8 cellular contexts compared by ENCODE assay signal in the genomic region with DNA sequence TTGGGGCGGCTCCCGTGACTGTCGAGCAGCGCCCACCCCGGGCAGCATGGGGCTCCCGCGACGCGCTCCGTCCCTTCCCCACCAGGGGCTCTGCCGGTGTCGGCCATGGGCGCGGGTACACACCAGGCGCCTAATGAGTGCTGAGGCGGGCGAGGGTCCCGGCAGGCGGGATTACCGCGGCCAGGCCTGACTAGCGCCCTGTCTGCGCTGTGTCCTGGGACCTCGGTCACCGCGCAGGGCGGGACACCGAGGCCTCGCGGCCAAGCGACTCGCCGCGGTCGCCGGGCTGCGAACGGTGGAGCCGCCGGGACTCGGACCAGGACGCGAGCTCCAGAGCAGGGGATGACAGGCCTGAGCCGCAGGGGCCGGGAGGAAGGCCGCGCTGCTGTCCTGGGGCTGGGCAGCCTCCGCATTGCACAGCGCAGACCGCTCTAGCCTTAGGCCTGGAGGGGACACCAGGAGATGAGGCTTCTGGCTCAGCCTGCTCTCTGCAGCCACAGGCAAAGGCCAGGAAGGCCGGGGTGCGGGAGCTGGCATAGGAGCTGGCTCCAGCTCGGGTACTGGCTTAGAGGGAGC. TPM values are rescaled to one million over a fixed set of nuclear protein-coding genes. Genes with fewer than 3 reads are reported as not detected.
DNase-seq lines count a peak whose midpoint lies in the region; ATAC-seq and TF ChIP-seq lines count a peak whose summit lies in the region.

No MANE protein-coding gene starts in this region.

- H3K4me3 ChIP-seq in AG04449 (ENCODE audit: low read depth, low read length), result peak overlapping the region; percentile 84

- peak; percentile 7 for ATAC-seq in GM18858 (IDR thresholded peaks at IDR 0.05; ENCODE audit: unreplicated experiment)
- peak; percentile 23 for ATAC-seq in HG03097 (IDR thresholded peaks at IDR 0.05; ENCODE audit: low FRiP score, unreplicated experiment)
- peak; percentile 31 for ATAC-seq in WTC11
- peak; percentile 27 for ATAC-seq in foreskin keratinocyte

- peaks cover 8% of the 10 kb centered on the region for H3K4me1 ChIP-seq in foreskin keratinocyte

- no peaks in the 10 kb centered on the region for H3K27me3 ChIP-seq in foreskin keratinocyte

- H3K9me3 Mint-ChIP-seq in WTC11, result no peaks in the 10 kb centered on the region
- H3K9me3 Mint-ChIP-seq in osteocyte (ENCODE audit: unreplicated experiment), result no peaks in the 10 kb centered on the region

- CTCF ChIA-PET in AG04449 (lab: Yijun Ruan, JAX) (interaction anchor here (0.8 to 4.1 kb wide), 16 partner anchors 9 to 245 kb away, joined by 3 to 27 read pairs (median 5); a partner anchor contains a TSS), WTC11 (lab: Charles Lee) (interaction anchor here (0.8 to 3.4 kb wide), 28 partner anchors 9 to 383 kb away, joined by 3 to 40 read pairs (median 6); a partner anchor contains a TSS)

- peak overlapping the region; percentile 74 for H3K27ac ChIP-seq in foreskin keratinocyte

- H3K4me1 Mint-ChIP-seq in WTC11 (peaks cover 21% of the 10 kb centered on the region), osteocyte (ENCODE audit: unreplicated experiment) (peaks cover 37% of the 10 kb centered on the region)

- no peak for TF ChIP-seq CTCF in AG04449 (IDR thresholded peaks at IDR 0.05; ENCODE audit: insufficient read depth, low read length, missing control alignments)
- TF ChIP-seq CTCF in WTC11 (IDR thresholded peaks at IDR 0.05), result no peak
- no peak for TF ChIP-seq CTCF in foreskin keratinocyte (conservative IDR thresholded peaks at IDR 0.05)
- TF ChIP-seq CTCF in osteocyte (IDR thresholded peaks at IDR 0.05), result no peak

- DNase-seq in AG04449 (ENCODE audit: low read depth, low spot score) (no peak), WTC11 (ENCODE audit: low spot score) (peak; percentile 60), foreskin keratinocyte (peak in 1 of 2 donors; percentile 27), osteocyte (ENCODE audit: extremely low spot score, unreplicated experiment) (no peak), NCI-H526 (lab: John Stamatoyannopoulos, UW) (no peak), NCI-H187 (lab: John Stamatoyannopoulos, UW) (no peak)

- H3K27ac Mint-ChIP-seq in WTC11 (no peak overlapping the region), osteocyte (ENCODE audit: unreplicated experiment) (no peak overlapping the region)

- H3K36me3 Mint-ChIP-seq in WTC11 (peaks cover 34% of the 10 kb centered on the region), osteocyte (ENCODE audit: unreplicated experiment) (peaks cover 18% of the 10 kb centered on the region)

- POLR2A ChIA-PET in AG04449 (lab: Yijun Ruan, JAX), result interaction anchor here (0.6 to 3.5 kb wide), 27 partner anchors 9 to 403 kb away, joined by 3 to 17 read pairs (median 5); a partner anchor contains a TSS
- POLR2A ChIA-PET in WTC11 (lab: Charles Lee), result interaction anchor here (1.0 to 1.3 kb wide), 4 partner anchors 8 to 72 kb away, joined by 3 read pairs; no protein-coding TSS in a partner anchor

- H3K4me3 Mint-ChIP-seq in WTC11, result peak overlapping the region; percentile 64
- H3K4me3 Mint-ChIP-seq in osteocyte (ENCODE audit: unreplicated experiment), result peak overlapping the region; percentile 70

- H3K27me3 Mint-ChIP-seq in WTC11 (ENCODE audit: low read depth) (no peaks in the 10 kb centered on the region), osteocyte (ENCODE audit: unreplicated experiment) (no peaks in the 10 kb centered on the region)

TF ChIP-seq in WTC11, 78 proteins besides CTCF, POLR2A, EP300 and RAD21 (continues in another document):
- TF ChIP-seq, protein P1, sequence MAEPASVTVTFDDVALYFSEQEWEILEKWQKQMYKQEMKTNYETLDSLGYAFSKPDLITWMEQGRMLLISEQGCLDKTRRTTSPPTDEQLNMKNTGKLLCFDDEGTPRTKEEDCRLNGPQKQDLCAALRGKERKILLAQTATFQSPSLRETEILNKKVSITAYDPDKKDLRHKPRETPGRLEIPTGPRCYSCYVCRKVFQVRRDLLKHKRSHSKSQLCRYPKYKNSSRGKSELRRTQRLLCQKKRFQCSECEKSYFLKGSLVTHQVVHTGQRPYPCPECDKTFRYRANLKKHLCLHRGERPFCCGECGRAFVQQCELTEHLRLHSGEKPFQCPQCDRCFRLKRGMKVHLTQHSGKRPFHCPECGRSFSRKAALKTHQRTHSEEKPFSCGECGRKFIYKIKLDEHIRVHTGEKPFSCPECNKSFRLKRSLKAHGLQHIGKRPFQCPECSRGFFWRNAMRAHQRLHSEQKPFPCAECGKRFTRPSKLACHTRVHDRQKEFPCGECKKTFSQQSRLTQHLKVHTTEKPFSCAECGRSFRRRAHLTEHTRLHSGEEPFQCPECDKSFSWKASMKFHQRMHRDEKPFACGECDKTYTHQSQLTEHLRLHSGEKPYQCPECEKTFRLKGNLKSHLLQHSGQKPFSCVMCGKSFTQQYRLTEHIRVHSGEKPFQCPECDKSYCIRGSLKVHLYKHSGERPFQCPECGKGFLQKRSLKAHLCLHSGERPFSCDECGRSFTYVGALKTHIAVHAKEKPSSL (CRISPR knock-in tag; conservative IDR thresholded peaks at IDR 0.05), result no peak
- TF ChIP-seq JUN (CRISPR knock-in tag; IDR thresholded peaks at IDR 0.05), result no peak; the same call in 1 of the 2 replicates
- peak; percentile 76; the same call in 1 of the 2 replicates for TF ChIP-seq ZNF138 (CRISPR knock-in tag; conservative IDR thresholded peaks at IDR 0.05)
- TF ChIP-seq, protein P2, sequence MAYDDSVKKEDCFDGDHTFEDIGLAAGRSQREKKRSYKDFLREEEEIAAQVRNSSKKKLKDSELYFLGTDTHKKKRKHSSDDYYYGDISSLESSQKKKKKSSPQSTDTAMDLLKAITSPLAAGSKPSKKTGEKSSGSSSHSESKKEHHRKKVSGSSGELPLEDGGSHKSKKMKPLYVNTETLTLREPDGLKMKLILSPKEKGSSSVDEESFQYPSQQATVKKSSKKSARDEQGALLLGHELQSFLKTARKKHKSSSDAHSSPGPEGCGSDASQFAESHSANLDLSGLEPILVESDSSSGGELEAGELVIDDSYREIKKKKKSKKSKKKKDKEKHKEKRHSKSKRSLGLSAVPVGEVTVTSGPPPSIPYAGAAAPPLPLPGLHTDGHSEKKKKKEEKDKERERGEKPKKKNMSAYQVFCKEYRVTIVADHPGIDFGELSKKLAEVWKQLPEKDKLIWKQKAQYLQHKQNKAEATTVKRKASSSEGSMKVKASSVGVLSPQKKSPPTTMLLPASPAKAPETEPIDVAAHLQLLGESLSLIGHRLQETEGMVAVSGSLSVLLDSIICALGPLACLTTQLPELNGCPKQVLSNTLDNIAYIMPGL (CRISPR knock-in tag; IDR thresholded peaks at IDR 0.05), result 0 out of 2 replicates have a peak, but pooled peaks have one; percentile 49
- no peak for TF ChIP-seq TEAD4 (CRISPR knock-in tag; IDR thresholded peaks at IDR 0.05)
- TF ChIP-seq, protein P3, sequence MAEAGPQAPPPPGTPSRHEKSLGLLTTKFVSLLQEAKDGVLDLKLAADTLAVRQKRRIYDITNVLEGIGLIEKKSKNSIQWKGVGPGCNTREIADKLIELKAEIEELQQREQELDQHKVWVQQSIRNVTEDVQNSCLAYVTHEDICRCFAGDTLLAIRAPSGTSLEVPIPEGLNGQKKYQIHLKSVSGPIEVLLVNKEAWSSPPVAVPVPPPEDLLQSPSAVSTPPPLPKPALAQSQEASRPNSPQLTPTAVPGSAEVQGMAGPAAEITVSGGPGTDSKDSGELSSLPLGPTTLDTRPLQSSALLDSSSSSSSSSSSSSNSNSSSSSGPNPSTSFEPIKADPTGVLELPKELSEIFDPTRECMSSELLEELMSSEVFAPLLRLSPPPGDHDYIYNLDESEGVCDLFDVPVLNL (CRISPR knock-in tag; IDR thresholded peaks at IDR 0.05; ENCODE audit: borderline replicate concordance, low read depth), result no peak
- TF ChIP-seq ZNF423 (CRISPR knock-in tag; IDR thresholded peaks at IDR 0.05), result peak; percentile 36; the same call in 1 of the 2 replicates
- TF ChIP-seq, protein P4, sequence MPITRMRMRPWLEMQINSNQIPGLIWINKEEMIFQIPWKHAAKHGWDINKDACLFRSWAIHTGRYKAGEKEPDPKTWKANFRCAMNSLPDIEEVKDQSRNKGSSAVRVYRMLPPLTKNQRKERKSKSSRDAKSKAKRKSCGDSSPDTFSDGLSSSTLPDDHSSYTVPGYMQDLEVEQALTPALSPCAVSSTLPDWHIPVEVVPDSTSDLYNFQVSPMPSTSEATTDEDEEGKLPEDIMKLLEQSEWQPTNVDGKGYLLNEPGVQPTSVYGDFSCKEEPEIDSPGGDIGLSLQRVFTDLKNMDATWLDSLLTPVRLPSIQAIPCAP (CRISPR knock-in tag; IDR thresholded peaks at IDR 0.05), result 0 out of 2 replicates have a peak, but pooled peaks have one; percentile 43
- TF ChIP-seq, protein P5, sequence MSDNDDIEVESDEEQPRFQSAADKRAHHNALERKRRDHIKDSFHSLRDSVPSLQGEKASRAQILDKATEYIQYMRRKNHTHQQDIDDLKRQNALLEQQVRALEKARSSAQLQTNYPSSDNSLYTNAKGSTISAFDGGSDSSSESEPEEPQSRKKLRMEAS (CRISPR knock-in tag; IDR thresholded peaks at IDR 0.05), result peak; percentile 52; the same call in 1 of the 2 replicates
- TF ChIP-seq HMGA2 (CRISPR knock-in tag; IDR thresholded peaks at IDR 0.05), result no peak

RNA-seq across cellular contexts. Expression of a gene that starts 14.1 kb away (rescaled TPM):
- total RNA-seq in WTC11 (2021) (2.4 to 3.7 TPM (median 3.3 TPM) in 3 replicates), foreskin keratinocyte (not detected in 2 replicates), osteocyte (not detected in 2 replicates)
- not detected in 2 replicates for polyA plus RNA-seq in foreskin keratinocyte

RNA-seq across cellular contexts. Expression of a gene that starts 16.3 kb away (rescaled TPM):
- 45.4 to 49.8 TPM (median 48.9 TPM) in 3 replicates for total RNA-seq in WTC11 (2021)
- total RNA-seq in foreskin keratinocyte, result 0.07 and 0.21 TPM in 2 replicates
- polyA plus RNA-seq in foreskin keratinocyte, result 0.18 and 0.19 TPM in 2 replicates
- 11.4 and 11.5 TPM in 2 replicates for total RNA-seq in osteocyte

RNA-seq across cellular contexts. Expression of a gene that starts 19.7 kb away (rescaled TPM):
- total RNA-seq in WTC11 (2021), result not detected in 3 replicates
- not detected in 2 replicates for total RNA-seq in foreskin keratinocyte
- not detected in 2 replicates for polyA plus RNA-seq in foreskin keratinocyte
- total RNA-seq in osteocyte, result not detected in 2 replicates

RNA-seq across cellular contexts. Expression of a gene that starts 29.4 kb away (rescaled TPM):
- 0.21 TPM in 1 of 3 replicates, not detected in the others for total RNA-seq in WTC11 (2021)
- not detected in 2 replicates for total RNA-seq in foreskin keratinocyte
- polyA plus RNA-seq in foreskin keratinocyte, result not detected in 2 replicates
- total RNA-seq in osteocyte, result not detected in 2 replicates

RNA-seq across cellular contexts. Expression of a gene that starts 35.7 kb away (rescaled TPM):
- total RNA-seq in WTC11 (2021) (0.52 to 1.0 TPM (median 0.96 TPM) in 3 replicates), foreskin keratinocyte (not detected in 2 replicates), osteocyte (not detected in 2 replicates)
- polyA plus RNA-seq in foreskin keratinocyte, result not detected in 2 replicates

Comparison
In these comparisons a context has a peak if more than half of its experiments do, and no peak if none do; other contexts are left out.
1. RNA of a gene that starts 16.3 kb away (total RNA-seq): 45.4 to 49.8 TPM in WTC11 and 11.4 to 11.5 TPM in osteocyte; 0.07 to 0.21 TPM in foreskin keratinocyte; every median in the first group is over 10 times any median in the second.
2. Peak in every context shown above with its lines, with median percentiles within 50 percentile points of each other: ATAC-seq.